In the genomic region with DNA sequence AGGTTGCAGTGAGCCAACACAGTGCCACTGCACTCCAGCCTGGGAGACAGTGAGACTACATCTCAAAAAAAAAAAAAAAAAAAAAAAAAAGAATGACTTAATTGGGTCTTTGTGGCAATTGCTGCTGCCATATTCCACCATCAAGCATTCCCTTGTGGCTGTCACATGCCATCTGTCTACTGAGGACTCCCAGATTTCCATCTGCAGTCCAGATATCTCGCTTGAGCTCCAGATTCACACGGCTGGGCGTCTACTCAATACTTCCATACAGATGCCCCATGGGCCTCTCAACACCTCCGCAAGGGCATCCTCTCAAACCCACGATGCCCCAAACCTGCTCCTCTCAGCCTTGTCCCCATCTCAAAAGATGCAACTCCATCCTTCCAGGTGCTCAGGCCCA, we compare ENCODE assay signal across 1 cellular context.
A peak's percentile ranks its signal among the peaks of the same experiment; 100 is the strongest.
TF ChIP-seq lines count a peak whose summit lies in the region.

No MANE protein-coding gene starts in this region.

TF ChIP-seq in HepG2, 621 proteins besides CTCF, POLR2A, EP300 and RAD21:
- TF ChIP-seq, protein P1, sequence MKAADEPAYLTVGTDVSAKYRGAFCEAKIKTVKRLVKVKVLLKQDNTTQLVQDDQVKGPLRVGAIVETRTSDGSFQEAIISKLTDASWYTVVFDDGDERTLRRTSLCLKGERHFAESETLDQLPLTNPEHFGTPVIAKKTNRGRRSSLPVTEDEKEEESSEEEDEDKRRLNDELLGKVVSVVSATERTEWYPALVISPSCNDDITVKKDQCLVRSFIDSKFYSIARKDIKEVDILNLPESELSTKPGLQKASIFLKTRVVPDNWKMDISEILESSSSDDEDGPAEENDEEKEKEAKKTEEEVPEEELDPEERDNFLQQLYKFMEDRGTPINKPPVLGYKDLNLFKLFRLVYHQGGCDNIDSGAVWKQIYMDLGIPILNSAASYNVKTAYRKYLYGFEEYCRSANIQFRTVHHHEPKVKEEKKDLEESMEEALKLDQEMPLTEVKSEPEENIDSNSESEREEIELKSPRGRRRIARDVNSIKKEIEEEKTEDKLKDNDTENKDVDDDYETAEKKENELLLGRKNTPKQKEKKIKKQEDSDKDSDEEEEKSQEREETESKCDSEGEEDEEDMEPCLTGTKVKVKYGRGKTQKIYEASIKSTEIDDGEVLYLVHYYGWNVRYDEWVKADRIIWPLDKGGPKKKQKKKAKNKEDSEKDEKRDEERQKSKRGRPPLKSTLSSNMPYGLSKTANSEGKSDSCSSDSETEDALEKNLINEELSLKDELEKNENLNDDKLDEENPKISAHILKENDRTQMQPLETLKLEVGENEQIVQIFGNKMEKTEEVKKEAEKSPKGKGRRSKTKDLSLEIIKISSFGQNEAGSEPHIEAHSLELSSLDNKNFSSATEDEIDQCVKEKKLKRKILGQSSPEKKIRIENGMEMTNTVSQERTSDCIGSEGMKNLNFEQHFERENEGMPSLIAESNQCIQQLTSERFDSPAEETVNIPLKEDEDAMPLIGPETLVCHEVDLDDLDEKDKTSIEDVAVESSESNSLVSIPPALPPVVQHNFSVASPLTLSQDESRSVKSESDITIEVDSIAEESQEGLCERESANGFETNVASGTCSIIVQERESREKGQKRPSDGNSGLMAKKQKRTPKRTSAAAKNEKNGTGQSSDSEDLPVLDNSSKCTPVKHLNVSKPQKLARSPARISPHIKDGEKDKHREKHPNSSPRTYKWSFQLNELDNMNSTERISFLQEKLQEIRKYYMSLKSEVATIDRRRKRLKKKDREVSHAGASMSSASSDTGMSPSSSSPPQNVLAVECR (CRISPR knock-in tag; IDR thresholded peaks at IDR 0.05; ENCODE audit: borderline replicate concordance): 0 out of 2 replicates have a peak, but pooled peaks have one; percentile 3
- TF ChIP-seq NCOR1 (IDR thresholded peaks at IDR 0.05; ENCODE audit: borderline replicate concordance, low read length): no peak
